Comparison of ENCODE assay signal across 8 cellular contexts in the genomic region with DNA sequence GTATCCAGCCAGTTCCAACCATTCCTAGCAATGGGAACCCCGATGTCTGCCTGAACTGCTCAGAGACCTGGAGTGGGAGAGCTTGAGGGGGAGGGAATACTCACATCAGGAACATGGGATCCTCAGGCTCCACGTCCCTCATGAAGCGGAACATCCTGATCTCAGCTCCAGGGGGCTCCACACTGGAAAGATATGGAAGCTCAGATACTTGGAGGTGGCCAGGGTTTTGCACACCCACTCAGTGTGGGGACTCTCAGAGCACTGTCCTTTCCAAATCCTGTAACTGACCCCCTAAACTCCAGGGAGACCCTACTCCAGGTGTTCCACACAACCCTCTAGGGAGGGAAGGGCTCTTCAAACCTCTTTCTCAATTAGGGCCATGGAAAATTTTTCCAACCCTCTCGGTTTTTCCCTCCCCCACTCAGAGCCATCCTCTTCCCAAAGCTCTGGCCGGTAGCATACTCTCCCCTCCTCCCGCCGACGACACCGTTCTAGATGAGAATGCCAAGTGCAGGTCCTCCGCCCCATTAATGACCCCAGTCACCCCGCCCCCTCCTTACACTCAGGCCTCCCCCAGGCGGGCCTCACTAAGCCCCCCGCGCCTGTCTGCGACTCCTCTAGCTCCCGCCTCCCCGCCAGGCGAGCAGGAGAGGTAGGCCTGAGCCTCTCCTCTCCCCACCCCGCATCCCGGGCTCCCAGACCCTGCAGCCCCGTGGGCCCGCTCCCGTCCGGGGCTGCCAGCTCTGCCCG. TPM values are rescaled to one million over a fixed set of nuclear protein-coding genes. Genes with fewer than 3 reads are reported as not detected.
DNase-seq lines count a peak whose midpoint lies in the region; ATAC-seq, FAIRE-seq and TF ChIP-seq lines count a peak whose summit lies in the region.

No MANE protein-coding gene starts in this region.

- 4% methylated on average over 3 of the region's 25 CpGs for WGBS in K562 (ENCODE audit: insufficient coverage, low coverage, missing lambda C conversion rate)
- 5% methylated on average over 21 to 25 of the region's 25 CpGs for WGBS in small intestine, 3 donors

- peak overlapping the region; percentile 93 to 97 (median 95) for H3K4me3 Mint-ChIP-seq in immature natural killer cell

- H3K4me1 Mint-ChIP-seq in immature natural killer cell = peaks cover 22 to 24% of the 10 kb centered on the region in 2 donors

- in situ Hi-C loops in K562 (cut with MboI) = no loop called here

- no peak for TF ChIP-seq POLR2A in K562 (conservative IDR thresholded peaks at IDR 0.05)

- peaks cover 4 to 13% (median 7%) of the 10 kb centered on the region in 3 donors for H3K27me3 Mint-ChIP-seq in immature natural killer cell (ENCODE audit: low read depth in 3 of 3)

- no peak for TF ChIP-seq EP300 in K562 (IDR thresholded peaks at IDR 0.05; ENCODE audit: low read length)

- CTCF ChIA-PET in K562 (lab: Yijun Ruan, JAX; ENCODE audit: low intra/inter-chr PET ratio) = interaction anchor here (0.6 kb wide), 1 partner anchor 19 kb away, joined by 3 read pairs; no protein-coding TSS in a partner anchor

- ATAC-seq in GM19351 (IDR thresholded peaks at IDR 0.05; ENCODE audit: unreplicated experiment) = peak; percentile 3
- ATAC-seq in K562 = peak; percentile 19
- no peak for ATAC-seq in HG02885 (IDR thresholded peaks at IDR 0.05; ENCODE audit: poor library complexity, unreplicated experiment)

- H2AFZ ChIP-seq in ACC112 (ENCODE audit: low read length, unreplicated experiment) (peak overlapping the region; percentile 50), K562 (ENCODE audit: low read depth, low read length) (peak overlapping the region; percentile 83)

- intact Hi-C loops in K562 (cut with micrococcal nuclease) = no loop called here

- H3K9me3 Mint-ChIP-seq in immature natural killer cell = no peaks in the 10 kb centered on the region

- H3K9me3 ChIP-seq in K562 (replicated peaks; ENCODE audit: control insufficient read depth, insufficient read depth, low read depth, low read length) (no peaks in the 10 kb centered on the region), small intestine (ENCODE audit: control insufficient read depth, low read depth) (no peaks in the 10 kb centered on the region)

- peak; percentile 56 for FAIRE-seq in K562 (lab: Jason Lieb, UNC)
- FAIRE-seq in small intestine (lab: Jason Lieb, UNC) = no peak

- 0 out of 6 replicates have a peak, but pooled peaks of 1 of the 3 experiments have one; percentile 34 for TF ChIP-seq CTCF in K562 (IDR thresholded peaks at IDR 0.05 in 2 of 3, conservative IDR thresholded peaks at IDR 0.05 in 1 of 3; ENCODE audit: insufficient read depth in 2 of 3, low read depth in 1 of 3, low read length in 3 of 3)

- POLR2A ChIA-PET in K562 (lab: Yijun Ruan, JAX) = interaction anchor here (0.7 to 2.4 kb wide), 10 partner anchors 12 to 191 kb away, joined by 3 to 10 read pairs (median 4); a partner anchor contains a TSS

- peak overlapping the region; percentile 98 to 99 for H3K9ac ChIP-seq in K562 (ENCODE audit: insufficient read depth in 1 of 2, low read depth in 2 of 2, low read length in 2 of 2)

- DNase-seq in NCI-H226 (peak; percentile 40), K562 (ENCODE audit: extremely low read depth in 1 of 4, low spot score in 3 of 4) (peak in 3 of 4 experiments; percentile 34 to 66 (median 62)), immature natural killer cell (no peak), small intestine (no peak), cortex of kidney (lab: John Stamatoyannopoulos, UW) (no peak)

- H3K4me1 ChIP-seq in ACC112 (ENCODE audit: control insufficient read depth, insufficient read depth, low read length, unreplicated experiment) (peaks cover 14% of the 10 kb centered on the region), K562 (replicated peaks in 1 of 2; ENCODE audit: control insufficient read depth in 2 of 2, insufficient read depth in 2 of 2, low read length in 2 of 2) (peaks cover 24 to 26% of the 10 kb centered on the region in 2 experiments), small intestine (ENCODE audit: control insufficient read depth in 2 of 2, insufficient read depth in 1 of 2, low read depth in 1 of 2, low read length in 1 of 2) (peaks cover 0 to 12% of the 10 kb centered on the region in 2 donors)

- H3K27me3 ChIP-seq in ACC112 (ENCODE audit: insufficient read depth, low read length) (no peaks in the 10 kb centered on the region), K562 (ENCODE audit: control insufficient read depth in 2 of 2, insufficient read depth in 2 of 2, low read length in 2 of 2) (no peaks in the 10 kb centered on the region), small intestine (ENCODE audit: control insufficient read depth in 2 of 2, insufficient read depth in 2 of 2, low read length in 2 of 2) (no peaks in the 10 kb centered on the region)

- BruUV-seq in K562 (replicated peaks; lab: Mats Ljungman, UMichigan) = TSS peak; percentile 56

- peaks cover 16 to 24% (median 18%) of the 10 kb centered on the region in 3 donors for H3K36me3 Mint-ChIP-seq in immature natural killer cell

- peak overlapping the region; percentile 93 for H3K27ac ChIP-seq in ACC112 (ENCODE audit: low read depth, low read length)
- H3K27ac ChIP-seq in K562 (ENCODE audit: extremely low read depth, low read depth, low read length) = peak overlapping the region; percentile 99
- H3K27ac ChIP-seq in small intestine (ENCODE audit: low read depth in 1 of 2, low read length in 1 of 2) = peak overlapping the region; percentile 88 to 99

- H3K79me2 ChIP-seq in ACC112 (ENCODE audit: control insufficient read depth, insufficient read depth, low read length, unreplicated experiment) (peaks cover 22% of the 10 kb centered on the region), K562 (ENCODE audit: control insufficient read depth, insufficient read depth, low read length) (peaks cover 31% of the 10 kb centered on the region)

- no peak for TF ChIP-seq RAD21 in K562 (CRISPR knock-in tag; conservative IDR thresholded peaks at IDR 0.05 in 1 of 2, IDR thresholded peaks at IDR 0.05 in 1 of 2)

- peak overlapping the region; percentile 92 to 96 (median 94) for H3K27ac Mint-ChIP-seq in immature natural killer cell

- H3K36me3 ChIP-seq in ACC112 (ENCODE audit: insufficient read depth, low read length) = peaks cover 34% of the 10 kb centered on the region
- H3K36me3 ChIP-seq in K562 (ENCODE audit: control insufficient read depth, insufficient read depth, low read length) = peaks cover 48% of the 10 kb centered on the region; the same call in 2 of the 3 replicates
- peaks cover 7 to 28% of the 10 kb centered on the region in 2 donors for H3K36me3 ChIP-seq in small intestine (ENCODE audit: control insufficient read depth in 2 of 2, insufficient read depth in 2 of 2, low read length in 2 of 2)

- peaks cover 5% of the 10 kb centered on the region; the same call in 1 of the 2 replicates for H4K20me1 ChIP-seq in K562 (replicated peaks; ENCODE audit: control insufficient read depth, insufficient read depth, low read length)

- H3K9me1 ChIP-seq in K562 (ENCODE audit: control insufficient read depth, insufficient read depth, low read length) = peaks cover 3% of the 10 kb centered on the region

- H3K4me3 ChIP-seq in ACC112 (ENCODE audit: low read depth, low read length) = peak overlapping the region; percentile 93
- H3K4me3 ChIP-seq in K562 = peak overlapping the region; percentile 99
- H3K4me3 ChIP-seq in small intestine (ENCODE audit: low read depth in 1 of 2, low read length in 2 of 2) = peak overlapping the region; percentile 75 to 85

- peak overlapping the region; percentile 99 for H3K4me2 ChIP-seq in K562 (ENCODE audit: insufficient read depth, low read length)

RNA-seq across cellular contexts. Expression of a gene that starts 0.6 kb away (rescaled TPM):
- total RNA-seq in K562 (2011; cell fraction: chromatin; rRNA removed; ENCODE audit: low replicate concordance) = 108 and 217 TPM in 2 replicates
- total RNA-seq in K562 (2011; cell fraction: nucleolus; rRNA removed) = 142 and 144 TPM in 2 replicates
- total RNA-seq in K562 (2011; cell fraction: nucleoplasm; rRNA removed) = 131 and 132 TPM in 2 replicates
- total RNA-seq in K562 (2014; rRNA removed) (146 and 161 TPM in 2 replicates), K562 (2014; rRNA removed; fragmentation: Illumina TruSeq; extraction: Trizol) (58.3 and 60.3 TPM in 2 replicates), K562 (2015; rRNA removed; fragmentation: Illumina TruSeq; extraction: Trizol) (94.6 and 99.2 TPM in 2 replicates), K562 (2021) (149 and 167 TPM in 2 replicates)
- polyA plus RNA-seq in K562 (2011; rRNA removed) (190 and 209 TPM in 2 replicates), K562 (2014; fragmentation: Illumina TruSeq; extraction: Trizol) (138 and 139 TPM in 2 replicates), K562 (2014; fragmentation: Nextera tagmentation; extraction: Ambion mirVana) (10 to 100 TPM; 11.4 to 15.6 TPM), K562 (2014; rRNA removed) (186 and 187 TPM in 2 replicates), immature natural killer cell (100 to 1,000 TPM; 102 to 165 (median 155) TPM), small intestine (100 to 1,000 TPM; 163 to 233 (median 204) TPM)
- 349 and 372 TPM in 2 replicates for polyA plus RNA-seq in K562 (2011; cell fraction: cytosol; rRNA removed)
- polyA plus RNA-seq in K562 (2011; cell fraction: nucleus; rRNA removed) = 190 and 315 TPM in 2 replicates
- 145 and 148 TPM in 2 replicates for polyA plus RNA-seq in K562 (2012)
- 133 and 137 TPM in 2 replicates for polyA minus RNA-seq in K562 (2011; rRNA and poly(A)+ RNA removed)
- 56.6 and 66.3 TPM in 2 replicates for polyA minus RNA-seq in K562 (2011; cell fraction: cytosol; rRNA and poly(A)+ RNA removed)
- 49.0 and 76.3 TPM in 2 replicates for polyA minus RNA-seq in K562 (2011; cell fraction: nucleus; rRNA and poly(A)+ RNA removed)

RNA-seq across cellular contexts. Expression of a gene that starts 13.8 kb away (rescaled TPM):
- 29.6 and 36.7 TPM in 2 replicates for total RNA-seq in K562 (2011; cell fraction: chromatin; rRNA removed; ENCODE audit: low replicate concordance)
- 32.1 and 32.4 TPM in 2 replicates for total RNA-seq in K562 (2011; cell fraction: nucleolus; rRNA removed)
- total RNA-seq in K562 (2011; cell fraction: nucleoplasm; rRNA removed) = 48.1 and 64.1 TPM in 2 replicates
- total RNA-seq in K562 (2014; rRNA removed) (78.5 and 91.4 TPM in 2 replicates), K562 (2014; rRNA removed; fragmentation: Illumina TruSeq; extraction: Trizol) (73.6 and 84.1 TPM in 2 replicates), K562 (2015; rRNA removed; fragmentation: Illumina TruSeq; extraction: Trizol) (97.7 and 108 TPM in 2 replicates), K562 (2021) (277 and 287 TPM in 2 replicates)
- polyA plus RNA-seq in K562 (2011; rRNA removed) (64.1 and 92.5 TPM in 2 replicates), K562 (2014; fragmentation: Illumina TruSeq; extraction: Trizol) (282 and 386 TPM in 2 replicates), K562 (2014; fragmentation: Nextera tagmentation; extraction: Ambion mirVana) (1 to 10 TPM; 5.1 to 5.2 TPM), K562 (2014; rRNA removed) (187 and 235 TPM in 2 replicates), immature natural killer cell (1 to 10 TPM in 2 of 3 donors, under 1 TPM in 1; 0.40 to 8.0 (median 4.9) TPM), small intestine (100 to 1,000 TPM in 1 of 3 donors, 10 to 100 TPM in 2; 34.0 to 204 (median 85.9) TPM)
- 255 TPM in 2 replicates for polyA plus RNA-seq in K562 (2011; cell fraction: cytosol; rRNA removed)
- polyA plus RNA-seq in K562 (2011; cell fraction: nucleus; rRNA removed) = 81.6 and 109 TPM in 2 replicates
- polyA plus RNA-seq in K562 (2012) = 220 and 306 TPM in 2 replicates
- 29.8 TPM in 2 replicates for polyA minus RNA-seq in K562 (2011; rRNA and poly(A)+ RNA removed)
- 52.4 and 55.3 TPM in 2 replicates for polyA minus RNA-seq in K562 (2011; cell fraction: cytosol; rRNA and poly(A)+ RNA removed)
- 11.6 and 12.6 TPM in 2 replicates for polyA minus RNA-seq in K562 (2011; cell fraction: nucleus; rRNA and poly(A)+ RNA removed)

RNA-seq across cellular contexts. Expression of a gene that starts 20.0 kb away (rescaled TPM):
- 0.97 and 5.8 TPM in 2 replicates for total RNA-seq in K562 (2011; cell fraction: chromatin; rRNA removed; ENCODE audit: low replicate concordance)
- total RNA-seq in K562 (2011; cell fraction: nucleolus; rRNA removed) = 2.1 and 2.2 TPM in 2 replicates
- 2.3 and 2.7 TPM in 2 replicates for total RNA-seq in K562 (2011; cell fraction: nucleoplasm; rRNA removed)
- total RNA-seq in K562 (2014; rRNA removed) = 0.09 TPM in 1 of 2 replicates, not detected in the other
- 0.22 TPM in 1 of 2 replicates, not detected in the other for total RNA-seq in K562 (2014; rRNA removed; fragmentation: Illumina TruSeq; extraction: Trizol)
- 0.08 and 0.18 TPM in 2 replicates for total RNA-seq in K562 (2015; rRNA removed; fragmentation: Illumina TruSeq; extraction: Trizol)
- 0.60 and 0.66 TPM in 2 replicates for total RNA-seq in K562 (2021)
- 0.10 and 0.19 TPM in 2 replicates for polyA plus RNA-seq in K562 (2011; rRNA removed)
- polyA plus RNA-seq in K562 (2011; cell fraction: cytosol; rRNA removed) = 0.06 and 0.07 TPM in 2 replicates
- 1.2 and 2.7 TPM in 2 replicates for polyA plus RNA-seq in K562 (2011; cell fraction: nucleus; rRNA removed)
- polyA plus RNA-seq in K562 (2012) = 0.27 and 0.53 TPM in 2 replicates
- 0.09 and 0.22 TPM in 2 replicates for polyA plus RNA-seq in K562 (2014; fragmentation: Illumina TruSeq; extraction: Trizol)
- polyA plus RNA-seq in K562 (2014; fragmentation: Nextera tagmentation; extraction: Ambion mirVana) = under 1 TPM in 1 of 2 experiments, not detected in 1; 0.07 TPM
- polyA plus RNA-seq in K562 (2014; rRNA removed) = 0.07 and 0.74 TPM in 2 replicates
- not detected in 2 replicates for polyA minus RNA-seq in K562 (2011; rRNA and poly(A)+ RNA removed)
- polyA minus RNA-seq in K562 (2011; cell fraction: cytosol; rRNA and poly(A)+ RNA removed) = not detected in 2 replicates
- polyA minus RNA-seq in K562 (2011; cell fraction: nucleus; rRNA and poly(A)+ RNA removed) = 0.27 and 0.44 TPM in 2 replicates
- polyA plus RNA-seq in immature natural killer cell = 1 to 10 TPM; 1.3 to 8.3 (median 1.6) TPM
- 1 to 10 TPM in 1 of 3 donors, under 1 TPM in 2; 0.67 to 5.9 (median 0.76) TPM for polyA plus RNA-seq in small intestine

RNA-seq across cellular contexts. Expression of a gene that starts 28.5 kb away (rescaled TPM):
- total RNA-seq in K562 (2011; cell fraction: chromatin; rRNA removed; ENCODE audit: low replicate concordance) = 14.3 and 23.0 TPM in 2 replicates
- total RNA-seq in K562 (2011; cell fraction: nucleolus; rRNA removed) = 18.7 and 22.1 TPM in 2 replicates
- total RNA-seq in K562 (2011; cell fraction: nucleoplasm; rRNA removed) = 16.9 and 19.5 TPM in 2 replicates
- total RNA-seq in K562 (2014; rRNA removed) (24.2 and 26.9 TPM in 2 replicates), K562 (2014; rRNA removed; fragmentation: Illumina TruSeq; extraction: Trizol) (13.2 and 13.4 TPM in 2 replicates), K562 (2015; rRNA removed; fragmentation: Illumina TruSeq; extraction: Trizol) (20.6 and 25.0 TPM in 2 replicates), K562 (2021) (22.5 and 23.4 TPM in 2 replicates)
- polyA plus RNA-seq in K562 (2011; rRNA removed) (35.4 and 45.2 TPM in 2 replicates), K562 (2014; fragmentation: Illumina TruSeq; extraction: Trizol) (29.9 and 36.0 TPM in 2 replicates), K562 (2014; fragmentation: Nextera tagmentation; extraction: Ambion mirVana) (10 to 100 TPM; 12.7 to 24.3 TPM), K562 (2014; rRNA removed) (30.2 and 36.5 TPM in 2 replicates), immature natural killer cell (10 to 100 TPM; 34.1 to 62.1 (median 45.6) TPM), small intestine (10 to 100 TPM; 30.5 to 49.3 (median 31.8) TPM)
- polyA plus RNA-seq in K562 (2011; cell fraction: cytosol; rRNA removed) = 44.0 and 49.7 TPM in 2 replicates
- polyA plus RNA-seq in K562 (2011; cell fraction: nucleus; rRNA removed) = 61.4 and 63.0 TPM in 2 replicates
- polyA plus RNA-seq in K562 (2012) = 29.9 and 33.9 TPM in 2 replicates
- 9.8 and 11.4 TPM in 2 replicates for polyA minus RNA-seq in K562 (2011; rRNA and poly(A)+ RNA removed)
- polyA minus RNA-seq in K562 (2011; cell fraction: cytosol; rRNA and poly(A)+ RNA removed) = 9.2 and 11.9 TPM in 2 replicates
- polyA minus RNA-seq in K562 (2011; cell fraction: nucleus; rRNA and poly(A)+ RNA removed) = 6.1 and 6.9 TPM in 2 replicates

RNA-seq across cellular contexts. Expression of a gene that starts 37.0 kb away (rescaled TPM):
- total RNA-seq in K562 (2011; cell fraction: chromatin; rRNA removed; ENCODE audit: low replicate concordance) = not detected in 2 replicates
- total RNA-seq in K562 (2011; cell fraction: nucleolus; rRNA removed) = not detected in 2 replicates
- not detected in 2 replicates for total RNA-seq in K562 (2011; cell fraction: nucleoplasm; rRNA removed)
- total RNA-seq in K562 (2014; rRNA removed) (not detected in 2 replicates), K562 (2014; rRNA removed; fragmentation: Illumina TruSeq; extraction: Trizol) (not detected in 2 replicates), K562 (2015; rRNA removed; fragmentation: Illumina TruSeq; extraction: Trizol) (0.07 and 0.08 TPM in 2 replicates), K562 (2021) (0.27 and 0.31 TPM in 2 replicates)
- polyA plus RNA-seq in K562 (2011; rRNA removed) (0.04 TPM in 1 of 2 replicates, not detected in the other), K562 (2014; fragmentation: Illumina TruSeq; extraction: Trizol) (0.06 and 0.10 TPM in 2 replicates), K562 (2014; fragmentation: Nextera tagmentation; extraction: Ambion mirVana) (under 1 TPM in 1 of 2 experiments, not detected in 1; 0.06 TPM), K562 (2014; rRNA removed) (0.11 TPM in 1 of 2 replicates, not detected in the other), immature natural killer cell (10 to 100 TPM in 1 of 3 donors, 1 to 10 TPM in 2; 2.0 to 11.7 (median 6.6) TPM), small intestine (1 to 10 TPM in 2 of 3 donors, under 1 TPM in 1; 0.89 to 7.8 (median 5.1) TPM)
- polyA plus RNA-seq in K562 (2011; cell fraction: cytosol; rRNA removed) = 0.01 TPM in 1 of 2 replicates, not detected in the other
- polyA plus RNA-seq in K562 (2011; cell fraction: nucleus; rRNA removed) = 0.06 TPM in 1 of 2 replicates, not detected in the other
- 0.22 and 0.29 TPM in 2 replicates for polyA plus RNA-seq in K562 (2012)
- polyA minus RNA-seq in K562 (2011; rRNA and poly(A)+ RNA removed) = not detected in 2 replicates
- not detected in 2 replicates for polyA minus RNA-seq in K562 (2011; cell fraction: cytosol; rRNA and poly(A)+ RNA removed)
- not detected in 2 replicates for polyA minus RNA-seq in K562 (2011; cell fraction: nucleus; rRNA and poly(A)+ RNA removed)

Comparison
In these comparisons a context has a peak if more than half of its experiments do, and no peak if none do; other contexts are left out.
1. DNase-seq: peak in NCI-H226 (single experiment) and K562 (3 of 4); none in immature natural killer cell (0 of 3), small intestine (single experiment) and cortex of kidney (single experiment).
2. Peak in every context shown above with its lines, with median percentiles within 50 percentile points of each other: H3K27ac ChIP-seq and H3K4me3 ChIP-seq.